1 cellular context compared by ENCODE assay signal in genomic region chr14:75229923-75230792, GRCh38.
TF ChIP-seq lines count a peak whose summit lies in the region.

No MANE protein-coding gene starts in this region.

TF ChIP-seq in HCT116, 20 proteins besides CTCF, POLR2A, EP300 and RAD21 (continued from another document):
- TF ChIP-seq REST (IDR thresholded peaks at IDR 0.05; ENCODE audit: low read depth) (no peak), POLR2AphosphoS5 (IDR thresholded peaks at IDR 0.05; ENCODE audit: low read depth, low read length) (peak; percentile 18; the same call in 1 of the 2 replicates), ZBTB33 (IDR thresholded peaks at IDR 0.05; ENCODE audit: extremely low read depth, insufficient replicate concordance, low read length) (no peak), TCF7L2 (IDR thresholded peaks at IDR 0.05; ENCODE audit: borderline replicate concordance, extremely low read depth, insufficient read depth, insufficient read length) (no peak), YY1 (IDR thresholded peaks at IDR 0.05; ENCODE audit: extremely low read depth, insufficient replicate concordance, low read depth, low read length) (peak; percentile 7), ZNF274 (IDR thresholded peaks at IDR 0.05; ENCODE audit: low read depth, low read length) (no peak), ATF3 (IDR thresholded peaks at IDR 0.05) (no peak), SP1 (IDR thresholded peaks at IDR 0.05; ENCODE audit: low read depth) (peak; percentile 37; the same call in 1 of the 2 replicates), ZFX (IDR thresholded peaks at IDR 0.05) (no peak), EZH2 (IDR thresholded peaks at IDR 0.05) (no peak), ELF1 (IDR thresholded peaks at IDR 0.05; ENCODE audit: borderline replicate concordance, low read depth) (no peak), EZH2phosphoT487 (IDR thresholded peaks at IDR 0.05; ENCODE audit: borderline replicate concordance) (no peak)
TF ChIP-seq in HCT116: peak in this region for 6.
